ENCODE assay signal across 8 cellular contexts in genomic region chr16:11202260-11203091, GRCh38. TPM values are rescaled to one million over a fixed set of nuclear protein-coding genes. Genes with fewer than 3 reads are reported as not detected.
DNase-seq lines count a peak whose midpoint lies in the region; ATAC-seq, FAIRE-seq and TF ChIP-seq lines count a peak whose summit lies in the region.

No MANE protein-coding gene starts in this region.

- H3K4me3 ChIP-seq in A549 (no peak overlapping the region), GM12865 (ENCODE audit: low read depth, low read length) (no peak overlapping the region), HUES48 (ENCODE audit: low read depth, low read length) (0 out of 2 replicates have a peak overlapping the region, but pooled peaks have one; percentile 2), endodermal cell (ENCODE audit: low read length) (no peak overlapping the region), hepatocyte (no peak overlapping the region)

- CTCF ChIA-PET in A549 (lab: Yijun Ruan, JAX), result interaction anchor here (1.0 to 4.9 kb wide), 4 partner anchors 14 to 239 kb away, joined by 3 to 19 read pairs (median 4); partner anchors contain the start of gene SOCS1

- H3K36me3 ChIP-seq in HUES48 (ENCODE audit: control insufficient read depth, insufficient read depth, low read length) (no peaks in the 10 kb centered on the region), endodermal cell (ENCODE audit: control insufficient read depth, insufficient read depth, low read length) (no peaks in the 10 kb centered on the region), hepatocyte (replicated peaks; ENCODE audit: insufficient read depth, low read depth) (no peaks in the 10 kb centered on the region)

- ATAC-seq in A549 (peak; percentile 21 to 24; a peak in 3 of 6 replicates), GM21717 (IDR thresholded peaks at IDR 0.05; ENCODE audit: unreplicated experiment) (no peak)

- H4K20me1 ChIP-seq in hepatocyte (ENCODE audit: insufficient read depth, poor library complexity, severe bottlenecking), result no peaks in the 10 kb centered on the region

- H3K36me3 Mint-ChIP-seq in endodermal cell (ENCODE audit: low read depth), result no peaks in the 10 kb centered on the region

- no peak for TF ChIP-seq CTCF in A549 (IDR thresholded peaks at IDR 0.05)
- TF ChIP-seq CTCF in GM12865 (IDR thresholded peaks at IDR 0.05; ENCODE audit: insufficient read depth, low read depth, low read length, missing control alignments), result no peak
- no peak for TF ChIP-seq CTCF in endodermal cell (conservative IDR thresholded peaks at IDR 0.05)
- no peak for TF ChIP-seq CTCF in hepatocyte (IDR thresholded peaks at IDR 0.05; ENCODE audit: poor library complexity)

- no peak overlapping the region for H3K4me3 Mint-ChIP-seq in endodermal cell

- peaks cover 3% of the 10 kb centered on the region for H3K9me3 Mint-ChIP-seq in endodermal cell

- H3K9ac ChIP-seq in HUES48 (ENCODE audit: low read depth, low read length) (no peak overlapping the region; the same call in 1 of the 2 replicates), endodermal cell (ENCODE audit: extremely low read depth, low read length, poor library complexity, severe bottlenecking) (no peak overlapping the region)

- H3K79me2 ChIP-seq in hepatocyte, result no peaks in the 10 kb centered on the region

- H3K27ac Mint-ChIP-seq in endodermal cell, result no peak overlapping the region

- peaks cover 4% of the 10 kb centered on the region for H3K27me3 Mint-ChIP-seq in endodermal cell (ENCODE audit: insufficient read depth)

- FAIRE-seq in A549 (lab: Jason Lieb, UNC), result no peak

- WGBS in A549 (ENCODE audit: missing lambda C conversion rate), result 34% methylated on average over 10 of the region's 13 CpGs
- WGBS in endodermal cell (ENCODE audit: insufficient coverage in 1 of 2, insufficient read length in 1 of 2), 2 experiments, result 60 to 63% methylated on average over 6 to 13 of the region's 13 CpGs
- WGBS in hepatocyte (ENCODE audit: low lambda C conversion rate, missing lambda C conversion rate), result 43% methylated on average over 13 of the region's 13 CpGs

- no peaks in the 10 kb centered on the region for H3K27me3 ChIP-seq in HUES48 (ENCODE audit: control insufficient read depth, insufficient read depth, low read length)
- H3K27me3 ChIP-seq in endodermal cell (ENCODE audit: control insufficient read depth, insufficient read depth, low read length, poor library complexity, severe bottlenecking), result no peaks in the 10 kb centered on the region
- H3K27me3 ChIP-seq in hepatocyte, result no peaks in the 10 kb centered on the region

- H3K4me2 ChIP-seq in A549, result peak overlapping the region; percentile 48
- no peak overlapping the region for H3K4me2 ChIP-seq in hepatocyte

- DNase-seq in A549 (ENCODE audit: low read depth in 1 of 2, low spot score in 1 of 2) (no peak), GM12865 (ENCODE audit: low read depth) (peak; percentile 79), endodermal cell (peak; percentile 65), hepatocyte (ENCODE audit: low spot score) (no peak), HPDE6-E6E7 (ENCODE audit: extremely low spot score) (no peak)
- DNase-seq in activated CD4-positive, alpha-beta T cell treated with anti-CD3 and anti-CD28 coated beads, Interleukin-2, amount 50 U/mL, for 1 hour, result no peak

- H3K9me3 ChIP-seq in A549, result peaks cover 2% of the 10 kb centered on the region; the same call in 2 of the 3 replicates
- H3K9me3 ChIP-seq in HUES48 (ENCODE audit: control insufficient read depth, insufficient read depth, low read length), result no peaks in the 10 kb centered on the region
- no peaks in the 10 kb centered on the region for H3K9me3 ChIP-seq in endodermal cell (ENCODE audit: control insufficient read depth, low read length)
- no peaks in the 10 kb centered on the region for H3K9me3 ChIP-seq in hepatocyte (ENCODE audit: low read depth)

- POLR2A ChIA-PET in A549 (lab: Yijun Ruan, JAX), result no interaction called here

- H3K27ac ChIP-seq in A549 (peak overlapping the region in 1 of 2 experiments; percentile 72; a peak in 3 of 6 replicates), HUES48 (ENCODE audit: low read depth, low read length) (peak overlapping the region; percentile 11), endodermal cell (ENCODE audit: low read depth, low read length) (no peak overlapping the region), hepatocyte (no peak overlapping the region)

- H3K9me2 ChIP-seq in hepatocyte (replicated peaks; ENCODE audit: insufficient read depth), result no peaks in the 10 kb centered on the region

- no peak for TF ChIP-seq EP300 in A549 (IDR thresholded peaks at IDR 0.05)

- peaks cover 22% of the 10 kb centered on the region for H3K4me1 ChIP-seq in A549
- peaks cover 22% of the 10 kb centered on the region for H3K4me1 ChIP-seq in HUES48 (ENCODE audit: control insufficient read depth, insufficient read depth, low read length)
- H3K4me1 ChIP-seq in endodermal cell (ENCODE audit: control insufficient read depth, insufficient read depth, low read length), result no peaks in the 10 kb centered on the region
- peaks cover 7% of the 10 kb centered on the region for H3K4me1 ChIP-seq in hepatocyte (ENCODE audit: insufficient read depth)

- no peak for TF ChIP-seq RAD21 in A549 (conservative IDR thresholded peaks at IDR 0.05 in 1 of 2, IDR thresholded peaks at IDR 0.05 in 1 of 2)

- no peak for TF ChIP-seq POLR2A in A549 (IDR thresholded peaks at IDR 0.05; ENCODE audit: low read length)

- H3K4me1 Mint-ChIP-seq in endodermal cell, result peaks cover 10% of the 10 kb centered on the region

- no peak overlapping the region for H2AFZ ChIP-seq in hepatocyte

TF ChIP-seq in A549, 52 proteins besides CTCF, POLR2A, EP300 and RAD21 (continues in another document):
- TF ChIP-seq RFX5 (IDR thresholded peaks at IDR 0.05) (no peak), ZNF302 (CRISPR knock-in tag; IDR thresholded peaks at IDR 0.05) (no peak), PHF8 (IDR thresholded peaks at IDR 0.05; ENCODE audit: borderline replicate concordance, low read depth) (no peak), BCL3 (IDR thresholded peaks at IDR 0.05) (no peak), HEYL (CRISPR knock-in tag; IDR thresholded peaks at IDR 0.05) (no peak), NPAS2 (CRISPR knock-in tag; IDR thresholded peaks at IDR 0.05; ENCODE audit: borderline replicate concordance) (no peak), SREBF2 (IDR thresholded peaks at IDR 0.05) (no peak), ESRRA (IDR thresholded peaks at IDR 0.05; ENCODE audit: borderline replicate concordance, low read length) (no peak), ELK1 (IDR thresholded peaks at IDR 0.05; ENCODE audit: low read depth, low read length) (no peak), HDAC2 (IDR thresholded peaks at IDR 0.05) (no peak), HMGXB4 (CRISPR knock-in tag; IDR thresholded peaks at IDR 0.05; ENCODE audit: borderline replicate concordance) (no peak), MAZ (IDR thresholded peaks at IDR 0.05; ENCODE audit: borderline replicate concordance, low read depth, low read length) (no peak), ZSCAN20 (CRISPR knock-in tag; IDR thresholded peaks at IDR 0.05) (no peak), HOXB5 (CRISPR knock-in tag; IDR thresholded peaks at IDR 0.05) (no peak), FOXS1 (CRISPR knock-in tag; IDR thresholded peaks at IDR 0.05) (no peak)

RNA-seq across cellular contexts. Expression of gene SOCS1, which starts 53.5 kb away (rescaled TPM):
- polyA plus RNA-seq in A549 (2011; rRNA removed), result 0.15 and 0.16 TPM in 2 replicates
- polyA plus RNA-seq in A549 (2012; cell fraction: cytosol; rRNA removed), result 0.52 and 1.1 TPM in 2 replicates
- 1.3 and 1.8 TPM in 2 replicates for polyA plus RNA-seq in A549 (2012; cell fraction: nucleus; rRNA removed)
- 0.26 to 0.56 TPM (median 0.32 TPM) in 3 replicates for polyA plus RNA-seq in A549 (2017; fragmentation: RNase III; extraction: RNeasy Plus Mini Kit Qiagen cat#74134 plus additional on column Dnase treatment)
- polyA minus RNA-seq in A549 (2011; rRNA and poly(A)+ RNA removed), result 0.74 and 0.92 TPM in 2 replicates
- total RNA-seq in endodermal cell, result 1 to 10 TPM; 5.6 to 7.2 TPM
- polyA plus RNA-seq in endodermal cell (2013, experiment 1 of 2), result 4.8 TPM
- 4.1 TPM for polyA plus RNA-seq in endodermal cell (2013, experiment 2 of 2)
- 9.0 and 13.1 TPM in 2 replicates for total RNA-seq in hepatocyte
- polyA plus RNA-seq in hepatocyte, result 18.6 and 33.5 TPM in 2 replicates

Comparison
In these comparisons a context has a peak if more than half of its experiments do, and no peak if none do; other contexts are left out.
1. DNase-seq: peak in GM12865 (single experiment) and endodermal cell (single experiment); none in A549 (0 of 2), hepatocyte (single experiment), HPDE6-E6E7 (single experiment) and activated CD4-positive, alpha-beta T cell treated with anti-CD3 and anti-CD28 coated beads, Interleukin-2, amount 50 U/mL, for 1 hour (single experiment).